In the genomic region with DNA sequence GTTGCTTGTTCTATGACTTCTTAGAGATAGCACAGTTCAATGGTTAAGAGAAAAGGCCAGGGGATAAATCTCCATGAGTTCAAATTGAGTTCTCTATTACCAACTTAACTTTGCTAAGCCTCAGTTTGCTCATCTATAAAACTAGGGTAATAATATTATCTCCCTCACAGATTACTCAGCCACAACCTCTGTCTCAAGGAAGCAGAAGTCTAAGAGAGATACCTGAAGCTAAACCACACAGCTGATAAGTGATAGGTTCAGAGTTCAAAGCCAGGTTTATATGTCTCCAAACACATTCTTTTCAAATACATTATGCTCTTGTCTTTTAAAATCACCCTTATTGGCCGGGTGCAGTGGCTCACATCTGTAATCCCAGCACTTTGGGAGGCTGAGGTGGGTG, we compare ENCODE assay signal across 25 cellular contexts.
"Had no signal": no experiment of that assay in that cellular context is flagged by ENCODE, and none has a peak within 500 bp of the region (broad histone marks: within the 10 kb centered on the region; RNA-seq: fewer than 3 reads in every experiment).

No MANE protein-coding gene starts in this region.

- DNase-seq: activated CD4-positive, alpha-beta T cell treated with anti-CD3 and anti-CD28 coated beads for 48 hours; activated CD4-positive, alpha-beta T cell treated with anti-CD3 and anti-CD28 coated beads, Interleukin-2, amount 50 U/mL, for 4 hours; activated CD4-positive, CD25-positive, alpha-beta regulatory T cell treated with anti-CD3 and anti-CD28 coated beads, Interleukin-2, amount 50 U/mL, for 72 hours; activated CD8-positive, alpha-beta memory T cell treated with anti-CD3 and anti-CD28 coated beads, Interleukin-2, amount 10 ng/mL, durations not matched to agents 7 days and 5 days; activated effector memory CD4-positive, alpha-beta T cell treated with anti-CD3 and anti-CD28 coated beads, Interleukin-2, amount 50 U/mL, for 16 hours; activated naive CD4-positive, alpha-beta T cell treated with Interleukin-2 at 50 U/mL for 16 hours; activated naive CD8-positive, alpha-beta T cell treated with anti-CD3 and anti-CD28 coated beads, Interleukin-2, amount 50 U/mL, for 24 hours; activated T-cell treated with anti-CD3 and anti-CD28 coated beads, Interleukin-2, amount 50 U/mL, for 24 hours; amniotic stem cell; body of pancreas; Karpas-422; NCI-H1105 treated with DMSO at 0.1 percent for 48 hours; NCI-H1436 treated with DMSO at 0.1 percent for 48 hours; NCI-H187; NCI-H2081; NCI-H446; NCI-H524; T-cell had no signal

- H3K4me1 ChIP-seq: ascending aorta had no signal

- H3K4me1 Mint-ChIP-seq: activated CD8-positive, alpha-beta memory T cell treated with anti-CD3 and anti-CD28 coated beads, Interleukin-2, amount 10 ng/mL, durations not matched to agents 7 days and 5 days; activated naive CD8-positive, alpha-beta T cell treated with anti-CD3 and anti-CD28 coated beads, Interleukin-2, amount 50 U/mL, for 24 hours; T-cell had no signal

- FAIRE-seq: bronchial epithelial cell had no signal

- H3K9me3 ChIP-seq: ascending aorta, body of pancreas had no signal

- H3K4me3 Mint-ChIP-seq: activated CD8-positive, alpha-beta memory T cell treated with anti-CD3 and anti-CD28 coated beads, Interleukin-2, amount 10 ng/mL, durations not matched to agents 7 days and 5 days; activated naive CD8-positive, alpha-beta T cell treated with anti-CD3 and anti-CD28 coated beads, Interleukin-2, amount 50 U/mL, for 24 hours; activated T-cell treated with anti-CD3 and anti-CD28 coated beads, Interleukin-2, amount 50 U/mL, for 24 hours; activated T-helper 1 cell treated with anti-CD3 and anti-CD28 coated beads, Interleukin-12 subunit alpha, Interleukin-12 subunit beta, Interleukin-2, Interleukin-4 antibody, amounts not matched to agents 30 ng/mL and 10 ng/mL and 1 ng/mL, durations not matched to agents 14 hours and 24 hours and 36 hours; central memory CD8-positive, alpha-beta T cell; T-cell; WTC11 had no signal

- H3K4me3 ChIP-seq: ascending aorta, body of pancreas, SK-N-MC had no signal

- H3K27ac Mint-ChIP-seq: activated CD8-positive, alpha-beta memory T cell treated with anti-CD3 and anti-CD28 coated beads, Interleukin-2, amount 10 ng/mL, durations not matched to agents 7 days and 5 days; activated naive CD8-positive, alpha-beta T cell treated with anti-CD3 and anti-CD28 coated beads, Interleukin-2, amount 50 U/mL, for 24 hours; activated T-cell treated with anti-CD3 and anti-CD28 coated beads, Interleukin-2, amount 50 U/mL, for 24 hours; activated T-helper 1 cell treated with anti-CD3 and anti-CD28 coated beads, Interleukin-12 subunit alpha, Interleukin-12 subunit beta, Interleukin-2, Interleukin-4 antibody, amounts not matched to agents 30 ng/mL and 10 ng/mL and 1 ng/mL, durations not matched to agents 14 hours and 24 hours and 36 hours; T-cell had no signal

- H3K9me3 Mint-ChIP-seq: activated naive CD4-positive, alpha-beta T cell treated with anti-CD3 and anti-CD28 coated beads, Interleukin-2, amount 50 U/mL, for 72 hours; activated naive CD8-positive, alpha-beta T cell treated with anti-CD3 and anti-CD28 coated beads, Interleukin-2, amount 50 U/mL, for 24 hours; activated T-cell treated with anti-CD3 and anti-CD28 coated beads, Interleukin-2, amount 50 U/mL, for 24 hours; activated T-helper 1 cell treated with anti-CD3 and anti-CD28 coated beads, Interleukin-12 subunit alpha, Interleukin-12 subunit beta, Interleukin-2, Interleukin-4 antibody, amounts not matched to agents 30 ng/mL and 10 ng/mL and 1 ng/mL, durations not matched to agents 14 hours and 24 hours and 36 hours; central memory CD8-positive, alpha-beta T cell; T-cell; WTC11 had no signal

- H3K27ac ChIP-seq: ascending aorta, body of pancreas, SK-N-MC had no signal

- H3K27me3 ChIP-seq: ascending aorta, body of pancreas had no signal

- ATAC-seq: activated CD8-positive, alpha-beta memory T cell treated with anti-CD3 and anti-CD28 coated beads, Interleukin-2, amount 10 ng/mL, durations not matched to agents 7 days and 5 days; activated naive CD4-positive, alpha-beta T cell treated with anti-CD3 and anti-CD28 coated beads, Interleukin-2, amount 50 U/mL, for 72 hours; activated naive CD8-positive, alpha-beta T cell treated with anti-CD3 and anti-CD28 coated beads, Interleukin-2, amount 50 U/mL, for 24 hours; body of pancreas; T-cell; WTC11 had no signal
